ENCODE assay signal across 8 cellular contexts in the genomic region with DNA sequence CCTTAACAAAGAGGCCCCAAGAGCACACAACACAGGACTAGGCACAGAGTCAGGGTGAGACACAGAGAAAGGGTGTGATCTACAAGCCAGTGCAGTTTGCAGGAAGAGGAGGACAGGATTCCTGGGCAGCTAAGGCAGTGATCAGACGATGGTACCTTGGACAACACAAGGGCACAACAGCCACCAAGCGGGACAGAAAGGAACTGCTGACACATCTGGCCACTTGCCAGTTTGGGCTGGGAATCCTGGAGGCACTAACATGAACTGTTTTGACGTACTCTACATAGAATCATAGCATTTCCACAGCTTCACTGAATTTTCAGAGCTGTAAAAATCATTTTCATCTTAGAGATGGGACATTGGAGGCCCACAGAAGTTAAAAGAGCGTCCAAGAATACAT.
DNase-seq lines count a peak whose midpoint lies in the region; ATAC-seq and TF ChIP-seq lines count a peak whose summit lies in the region.

No MANE protein-coding gene starts in this region.

- H3K79me2 ChIP-seq in GM23338 (replicated peaks; ENCODE audit: insufficient read depth): no peaks in the 10 kb centered on the region

- H3K36me3 Mint-ChIP-seq in GM23338 (ENCODE audit: low read depth): no peaks in the 10 kb centered on the region

- H3K27me3 ChIP-seq in GM23338 (ENCODE audit: insufficient read depth): no peaks in the 10 kb centered on the region
- H3K27me3 ChIP-seq in RWPE2 (ENCODE audit: insufficient read depth, poor library complexity, severe bottlenecking): peaks cover 17% of the 10 kb centered on the region

- no peaks in the 10 kb centered on the region for H3K9me3 ChIP-seq in RWPE2 (ENCODE audit: severe bottlenecking)

- no peak overlapping the region for H2AFZ ChIP-seq in GM23338

- H3K4me3 ChIP-seq in GM23338 (no peak overlapping the region), RWPE2 (ENCODE audit: severe bottlenecking) (no peak overlapping the region)

- no peaks in the 10 kb centered on the region for H3K9me2 ChIP-seq in GM23338 (ENCODE audit: insufficient read depth)

- H3K4me3 Mint-ChIP-seq in GM23338: no peak overlapping the region

- no peak overlapping the region for H3K27ac Mint-ChIP-seq in GM23338

- H3K4me1 Mint-ChIP-seq in GM23338: peaks cover 7% of the 10 kb centered on the region

- H3K4me1 ChIP-seq in GM23338 (ENCODE audit: insufficient read depth) (no peaks in the 10 kb centered on the region), RWPE2 (ENCODE audit: insufficient read depth, poor library complexity, severe bottlenecking) (no peaks in the 10 kb centered on the region)

- H3K36me3 ChIP-seq in GM23338 (ENCODE audit: insufficient read depth) (no peaks in the 10 kb centered on the region), RWPE2 (ENCODE audit: low read depth) (no peaks in the 10 kb centered on the region)

- ATAC-seq in GM23338 (peak; percentile 70), RWPE2 (ENCODE audit: low read depth) (0 out of 3 replicates have a peak, but pooled peaks have one; percentile 19), left ventricle myocardium superior (peak; percentile 79), HG02981 (IDR thresholded peaks at IDR 0.05; ENCODE audit: unreplicated experiment) (no peak), GM19351 (IDR thresholded peaks at IDR 0.05; ENCODE audit: unreplicated experiment) (no peak)

- peaks cover 4% of the 10 kb centered on the region for H3K27me3 Mint-ChIP-seq in GM23338 (ENCODE audit: insufficient read depth, low read depth, poor library complexity)

- peak; percentile 29 to 38; a peak in 3 of 4 replicates for TF ChIP-seq CTCF in GM23338 (conservative IDR thresholded peaks at IDR 0.05; ENCODE audit: low read depth in 2 of 2)
- peak; percentile 11 for TF ChIP-seq CTCF in RWPE2 (IDR thresholded peaks at IDR 0.05; ENCODE audit: poor library complexity, severe bottlenecking)

- H3K27ac ChIP-seq in GM23338 (ENCODE audit: low read depth) (no peak overlapping the region), RWPE2 (ENCODE audit: poor library complexity, severe bottlenecking) (no peak overlapping the region)

- no peaks in the 10 kb centered on the region for H3F3A ChIP-seq in GM23338 (replicated peaks; ENCODE audit: low read depth)

- H4K20me1 ChIP-seq in GM23338 (replicated peaks; ENCODE audit: insufficient read depth): no peaks in the 10 kb centered on the region

- H3K4me2 ChIP-seq in GM23338: no peak overlapping the region

- no peaks in the 10 kb centered on the region for H3K9me3 Mint-ChIP-seq in GM23338

- intact Hi-C loops in left ventricle myocardium superior (cut with micrococcal nuclease): loop anchor here (10.0 kb wide), 1 partner anchor 73 kb away; no protein-coding TSS in a partner anchor

- DNase-seq in COR-L47 (lab: John Stamatoyannopoulos, UW): peak; percentile 40
- peak; percentile 46 for DNase-seq in GM23338 (ENCODE audit: low spot score)
- DNase-seq in RWPE2 (ENCODE audit: low spot score): no peak
- peak; percentile 77 for DNase-seq in left ventricle myocardium superior
- no peak for DNase-seq in DMS114 treated with DMSO at 0.1 percent for 48 hours (lab: John Stamatoyannopoulos, UW; ENCODE audit: unreplicated experiment)
- DNase-seq in cortex of kidney (lab: John Stamatoyannopoulos, UW): no peak

TF ChIP-seq in GM23338, 12 proteins besides CTCF, POLR2A, EP300 and RAD21 (continues in another document):
- TF ChIP-seq NANOG (IDR thresholded peaks at IDR 0.05; ENCODE audit: borderline replicate concordance) (no peak), EZH2 (IDR thresholded peaks at IDR 0.05; ENCODE audit: low read depth, unreplicated experiment) (no peak)
- TF ChIP-seq, protein P1, sequence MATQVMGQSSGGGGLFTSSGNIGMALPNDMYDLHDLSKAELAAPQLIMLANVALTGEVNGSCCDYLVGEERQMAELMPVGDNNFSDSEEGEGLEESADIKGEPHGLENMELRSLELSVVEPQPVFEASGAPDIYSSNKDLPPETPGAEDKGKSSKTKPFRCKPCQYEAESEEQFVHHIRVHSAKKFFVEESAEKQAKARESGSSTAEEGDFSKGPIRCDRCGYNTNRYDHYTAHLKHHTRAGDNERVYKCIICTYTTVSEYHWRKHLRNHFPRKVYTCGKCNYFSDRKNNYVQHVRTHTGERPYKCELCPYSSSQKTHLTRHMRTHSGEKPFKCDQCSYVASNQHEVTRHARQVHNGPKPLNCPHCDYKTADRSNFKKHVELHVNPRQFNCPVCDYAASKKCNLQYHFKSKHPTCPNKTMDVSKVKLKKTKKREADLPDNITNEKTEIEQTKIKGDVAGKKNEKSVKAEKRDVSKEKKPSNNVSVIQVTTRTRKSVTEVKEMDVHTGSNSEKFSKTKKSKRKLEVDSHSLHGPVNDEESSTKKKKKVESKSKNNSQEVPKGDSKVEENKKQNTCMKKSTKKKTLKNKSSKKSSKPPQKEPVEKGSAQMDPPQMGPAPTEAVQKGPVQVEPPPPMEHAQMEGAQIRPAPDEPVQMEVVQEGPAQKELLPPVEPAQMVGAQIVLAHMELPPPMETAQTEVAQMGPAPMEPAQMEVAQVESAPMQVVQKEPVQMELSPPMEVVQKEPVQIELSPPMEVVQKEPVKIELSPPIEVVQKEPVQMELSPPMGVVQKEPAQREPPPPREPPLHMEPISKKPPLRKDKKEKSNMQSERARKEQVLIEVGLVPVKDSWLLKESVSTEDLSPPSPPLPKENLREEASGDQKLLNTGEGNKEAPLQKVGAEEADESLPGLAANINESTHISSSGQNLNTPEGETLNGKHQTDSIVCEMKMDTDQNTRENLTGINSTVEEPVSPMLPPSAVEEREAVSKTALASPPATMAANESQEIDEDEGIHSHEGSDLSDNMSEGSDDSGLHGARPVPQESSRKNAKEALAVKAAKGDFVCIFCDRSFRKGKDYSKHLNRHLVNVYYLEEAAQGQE (IDR thresholded peaks at IDR 0.05; ENCODE audit: unreplicated experiment): no peak
- TF ChIP-seq, protein P2, sequence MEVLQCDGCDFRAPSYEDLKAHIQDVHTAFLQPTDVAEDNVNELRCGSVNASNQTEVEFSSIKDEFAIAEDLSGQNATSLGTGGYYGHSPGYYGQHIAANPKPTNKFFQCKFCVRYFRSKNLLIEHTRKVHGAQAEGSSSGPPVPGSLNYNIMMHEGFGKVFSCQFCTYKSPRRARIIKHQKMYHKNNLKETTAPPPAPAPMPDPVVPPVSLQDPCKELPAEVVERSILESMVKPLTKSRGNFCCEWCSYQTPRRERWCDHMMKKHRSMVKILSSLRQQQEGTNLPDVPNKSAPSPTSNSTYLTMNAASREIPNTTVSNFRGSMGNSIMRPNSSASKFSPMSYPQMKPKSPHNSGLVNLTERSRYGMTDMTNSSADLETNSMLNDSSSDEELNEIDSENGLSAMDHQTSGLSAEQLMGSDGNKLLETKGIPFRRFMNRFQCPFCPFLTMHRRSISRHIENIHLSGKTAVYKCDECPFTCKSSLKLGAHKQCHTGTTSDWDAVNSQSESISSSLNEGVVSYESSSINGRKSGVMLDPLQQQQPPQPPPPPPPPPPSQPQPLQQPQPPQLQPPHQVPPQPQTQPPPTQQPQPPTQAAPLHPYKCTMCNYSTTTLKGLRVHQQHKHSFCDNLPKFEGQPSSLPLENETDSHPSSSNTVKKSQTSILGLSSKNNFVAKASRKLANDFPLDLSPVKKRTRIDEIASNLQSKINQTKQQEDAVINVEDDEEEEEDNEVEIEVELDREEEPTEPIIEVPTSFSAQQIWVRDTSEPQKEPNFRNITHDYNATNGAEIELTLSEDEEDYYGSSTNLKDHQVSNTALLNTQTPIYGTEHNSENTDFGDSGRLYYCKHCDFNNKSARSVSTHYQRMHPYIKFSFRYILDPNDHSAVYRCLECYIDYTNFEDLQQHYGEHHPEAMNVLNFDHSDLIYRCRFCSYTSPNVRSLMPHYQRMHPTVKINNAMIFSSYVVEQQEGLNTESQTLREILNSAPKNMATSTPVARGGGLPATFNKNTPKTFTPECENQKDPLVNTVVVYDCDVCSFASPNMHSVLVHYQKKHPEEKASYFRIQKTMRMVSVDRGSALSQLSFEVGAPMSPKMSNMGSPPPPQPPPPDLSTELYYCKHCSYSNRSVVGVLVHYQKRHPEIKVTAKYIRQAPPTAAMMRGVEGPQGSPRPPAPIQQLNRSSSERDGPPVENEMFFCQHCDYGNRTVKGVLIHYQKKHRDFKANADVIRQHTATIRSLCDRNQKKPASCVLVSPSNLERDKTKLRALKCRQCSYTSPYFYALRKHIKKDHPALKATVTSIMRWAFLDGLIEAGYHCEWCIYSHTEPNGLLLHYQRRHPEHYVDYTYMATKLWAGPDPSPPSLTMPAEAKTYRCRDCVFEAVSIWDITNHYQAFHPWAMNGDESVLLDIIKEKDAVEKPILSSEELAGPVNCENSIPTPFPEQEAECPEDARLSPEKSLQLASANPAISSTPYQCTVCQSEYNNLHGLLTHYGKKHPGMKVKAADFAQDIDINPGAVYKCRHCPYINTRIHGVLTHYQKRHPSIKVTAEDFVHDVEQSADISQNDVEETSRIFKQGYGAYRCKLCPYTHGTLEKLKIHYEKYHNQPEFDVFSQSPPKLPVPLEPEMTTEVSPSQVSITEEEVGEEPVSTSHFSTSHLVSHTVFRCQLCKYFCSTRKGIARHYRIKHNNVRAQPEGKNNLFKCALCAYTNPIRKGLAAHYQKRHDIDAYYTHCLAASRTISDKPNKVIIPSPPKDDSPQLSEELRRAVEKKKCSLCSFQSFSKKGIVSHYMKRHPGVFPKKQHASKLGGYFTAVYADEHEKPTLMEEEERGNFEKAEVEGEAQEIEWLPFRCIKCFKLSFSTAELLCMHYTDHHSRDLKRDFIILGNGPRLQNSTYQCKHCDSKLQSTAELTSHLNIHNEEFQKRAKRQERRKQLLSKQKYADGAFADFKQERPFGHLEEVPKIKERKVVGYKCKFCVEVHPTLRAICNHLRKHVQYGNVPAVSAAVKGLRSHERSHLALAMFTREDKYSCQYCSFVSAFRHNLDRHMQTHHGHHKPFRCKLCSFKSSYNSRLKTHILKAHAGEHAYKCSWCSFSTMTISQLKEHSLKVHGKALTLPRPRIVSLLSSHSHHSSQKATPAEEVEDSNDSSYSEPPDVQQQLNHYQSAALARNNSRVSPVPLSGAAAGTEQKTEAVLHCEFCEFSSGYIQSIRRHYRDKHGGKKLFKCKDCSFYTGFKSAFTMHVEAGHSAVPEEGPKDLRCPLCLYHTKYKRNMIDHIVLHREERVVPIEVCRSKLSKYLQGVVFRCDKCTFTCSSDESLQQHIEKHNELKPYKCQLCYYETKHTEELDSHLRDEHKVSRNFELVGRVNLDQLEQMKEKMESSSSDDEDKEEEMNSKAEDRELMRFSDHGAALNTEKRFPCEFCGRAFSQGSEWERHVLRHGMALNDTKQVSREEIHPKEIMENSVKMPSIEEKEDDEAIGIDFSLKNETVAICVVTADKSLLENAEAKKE (CRISPR knock-in tag; IDR thresholded peaks at IDR 0.05): no peak
- TF ChIP-seq, protein P3, sequence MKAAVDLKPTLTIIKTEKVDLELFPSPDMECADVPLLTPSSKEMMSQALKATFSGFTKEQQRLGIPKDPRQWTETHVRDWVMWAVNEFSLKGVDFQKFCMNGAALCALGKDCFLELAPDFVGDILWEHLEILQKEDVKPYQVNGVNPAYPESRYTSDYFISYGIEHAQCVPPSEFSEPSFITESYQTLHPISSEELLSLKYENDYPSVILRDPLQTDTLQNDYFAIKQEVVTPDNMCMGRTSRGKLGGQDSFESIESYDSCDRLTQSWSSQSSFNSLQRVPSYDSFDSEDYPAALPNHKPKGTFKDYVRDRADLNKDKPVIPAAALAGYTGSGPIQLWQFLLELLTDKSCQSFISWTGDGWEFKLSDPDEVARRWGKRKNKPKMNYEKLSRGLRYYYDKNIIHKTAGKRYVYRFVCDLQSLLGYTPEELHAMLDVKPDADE (IDR thresholded peaks at IDR 0.05): no peak

Comparison
In these comparisons a context has a peak if more than half of its experiments do, and no peak if none do; other contexts are left out.
1. DNase-seq: peak in COR-L47 (single experiment), GM23338 (single experiment) and left ventricle myocardium superior (single experiment); none in RWPE2 (single experiment), DMS114 treated with DMSO at 0.1 percent for 48 hours (single experiment) and cortex of kidney (single experiment).
2. ATAC-seq: peak in GM23338 (single experiment), RWPE2 (single experiment) and left ventricle myocardium superior (single experiment); none in HG02981 (single experiment) and GM19351 (single experiment).